ENCODE assay signal across 20 cellular contexts in genomic region chr2:11478899-11479605, GRCh38.
"Had no signal": no experiment of that assay in that cellular context is flagged by ENCODE, and none has a peak within 500 bp of the region (broad histone marks: within the 10 kb centered on the region; RNA-seq: fewer than 3 reads in every experiment).

No MANE protein-coding gene starts in this region.

- H3K9me3 Mint-ChIP-seq: activated naive CD4-positive, alpha-beta T cell treated with anti-CD3 and anti-CD28 coated beads, Interleukin-2, amount 50 U/mL, for 72 hours; activated T-helper 1 cell treated with anti-CD3 and anti-CD28 coated beads, Interleukin-12 subunit alpha, Interleukin-12 subunit beta, Interleukin-2, Interleukin-4 antibody, amounts not matched to agents 30 ng/mL and 10 ng/mL and 1 ng/mL, durations not matched to agents 14 hours and 24 hours and 36 hours; effector memory CD8-positive, alpha-beta T cell; immature natural killer cell; stimulated activated naive B cell treated with anti-CD40 and anti-IgM and Interleukin-4, amounts not matched to agents 10 μg/mL and 1 μg/mL and 100 μg/mL, for 72 hours had no signal

- H3K4me3 Mint-ChIP-seq: activated T-helper 1 cell treated with anti-CD3 and anti-CD28 coated beads, Interleukin-12 subunit alpha, Interleukin-12 subunit beta, Interleukin-2, Interleukin-4 antibody, amounts not matched to agents 30 ng/mL and 10 ng/mL and 1 ng/mL, durations not matched to agents 14 hours and 24 hours and 36 hours; effector memory CD8-positive, alpha-beta T cell; immature natural killer cell; naive B cell; stimulated activated naive B cell treated with anti-CD40 and anti-IgM and Interleukin-4, amounts not matched to agents 10 μg/mL and 1 μg/mL and 100 μg/mL, for 72 hours had no signal

- H3K27ac ChIP-seq: adrenal gland, esophagus squamous epithelium, heart right ventricle, neutrophil, parathyroid adenoma, thoracic aorta had no signal

- DNase-seq: activated CD4-positive, alpha-beta T cell treated with anti-CD3 and anti-CD28 coated beads for 1 hour; activated CD4-positive, alpha-beta T cell treated with anti-CD3 and anti-CD28 coated beads, Interleukin-2, amount 50 U/mL, for 4 hours; activated gamma-delta T cell treated with Interleukin-2 at 50 U/mL for 16 hours; activated T-cell treated with anti-CD3 and anti-CD28 coated beads for 4 hours; adrenal gland; dermis blood vessel endothelial cell; effector memory CD8-positive, alpha-beta T cell; esophagus squamous epithelium; heart right ventricle; immature natural killer cell; mesenchymal stem cell; mucosa of descending colon; naive B cell; stimulated activated naive B cell treated with anti-CD40 and anti-IgM and Interleukin-4, amounts not matched to agents 10 μg/mL and 1 μg/mL and 100 μg/mL, for 72 hours; T1000 had no signal

- H3K36me3 Mint-ChIP-seq: activated naive CD4-positive, alpha-beta T cell treated with anti-CD3 and anti-CD28 coated beads, Interleukin-2, amount 50 U/mL, for 72 hours; naive B cell had no signal

- H3K27ac Mint-ChIP-seq: activated naive CD4-positive, alpha-beta T cell treated with anti-CD3 and anti-CD28 coated beads, Interleukin-2, amount 50 U/mL, for 72 hours; activated T-helper 1 cell treated with anti-CD3 and anti-CD28 coated beads, Interleukin-12 subunit alpha, Interleukin-12 subunit beta, Interleukin-2, Interleukin-4 antibody, amounts not matched to agents 30 ng/mL and 10 ng/mL and 1 ng/mL, durations not matched to agents 14 hours and 24 hours and 36 hours; effector memory CD8-positive, alpha-beta T cell; immature natural killer cell; stimulated activated naive B cell treated with anti-CD40 and anti-IgM and Interleukin-4, amounts not matched to agents 10 μg/mL and 1 μg/mL and 100 μg/mL, for 72 hours had no signal
